32 cellular contexts compared by ENCODE assay signal in genomic region chr20:38324159-38324558, GRCh38. TPM values are rescaled to one million over a fixed set of nuclear protein-coding genes. Genes with fewer than 3 reads are reported as not detected.
"Had no signal": no experiment of that assay in that cellular context is flagged by ENCODE, and none has a peak within 500 bp of the region (broad histone marks: within the 10 kb centered on the region; RNA-seq: fewer than 3 reads in every experiment).

No MANE protein-coding gene starts in this region.

- H3K9me3 ChIP-seq: MG63, Peyer's patch, SJSA1, SK-N-SH had no signal

- H3K27ac ChIP-seq: PC-9, Peyer's patch, SJSA1 had no signal

- H3K4me2 ChIP-seq: PC-9, SK-N-SH had no signal

- H3K4me1 ChIP-seq: Peyer's patch, SJSA1 had no signal

- H3K4me3 ChIP-seq: MG63, PC-9, Peyer's patch, SJSA1 had no signal

- H3K27ac Mint-ChIP-seq: T-helper 1 cell treated with Interleukin-12 subunit alpha and Interleukin-12 subunit beta and Interleukin-4 antibody, amounts not matched to agents 30 μg/mL and 1 μg/mL, for 36 hours had no signal

- DNase-seq: Kasumi-1, MG63, MV-4-11, NCI-H1092, NCI-H1105, NCI-H1417 treated with DMSO at 0.1 percent for 48 hours, NCI-H1436 treated with DMSO at 0.1 percent for 48 hours, NCI-H1694 treated with DMSO at 0.1 percent for 48 hours, NCI-H187 treated with DMSO at 0.1 percent for 48 hours, NCI-H2029, NCI-H2081, NCI-H2171 treated with DMSO at 0.1 percent for 48 hours, NCI-H2227 treated with DMSO at 0.1 percent for 48 hours, NCI-H345, NCI-H446, NCI-H524, NCI-H526, NCI-H69, NCI-H748 treated with DMSO at 0.1 percent for 48 hours, NCI-H82, PC-9, Peyer's patch, Right ventricle myocardium superior, RPMI8226, SHP77 treated with DMSO at 0.1 percent for 48 hours, SK-N-SH, SW 1271, T-helper 1 cell had no signal

- H3K4me3 Mint-ChIP-seq: T-helper 1 cell treated with Interleukin-12 subunit alpha and Interleukin-12 subunit beta and Interleukin-4 antibody, amounts not matched to agents 30 μg/mL and 1 μg/mL, for 36 hours had no signal

- H3K27me3 ChIP-seq: MG63, Peyer's patch, SJSA1 had no signal

- H3K9ac ChIP-seq: SK-N-SH had no signal

- H2AFZ ChIP-seq: PC-9 had no signal

- H3K9me3 Mint-ChIP-seq: T-helper 1 cell treated with Interleukin-12 subunit alpha and Interleukin-12 subunit beta and Interleukin-4 antibody, amounts not matched to agents 30 μg/mL and 1 μg/mL, for 36 hours had no signal

- H3K9me2 ChIP-seq: SK-N-SH had no signal

- H3K36me3 ChIP-seq: MG63, Peyer's patch, SJSA1 had no signal

RNA-seq across cellular contexts. Expression of gene BPI, which starts 20.2 kb away (rescaled TPM):
- total RNA-seq: NCI-H460, OCI-LY7, PC-9, Peyer's patch had no signal
- polyA plus RNA-seq: SK-N-SH had no signal

RNA-seq across cellular contexts. Expression of gene LBP, which starts 22.1 kb away (rescaled TPM):
- total RNA-seq: NCI-H460, OCI-LY7, PC-9, Peyer's patch, Right ventricle myocardium superior, SJSA1 had no signal
